ENCODE assay signal across 6 cellular contexts in genomic region chr1:150878931-150879330, GRCh38. TPM values are rescaled to one million over a fixed set of nuclear protein-coding genes. Genes with fewer than 3 reads are reported as not detected.
"Had no signal": no experiment of that assay in that cellular context is flagged by ENCODE, and none has a peak within 500 bp of the region (broad histone marks: within the 10 kb centered on the region; RNA-seq: fewer than 3 reads in every experiment).

No MANE protein-coding gene starts in this region.

RNA-seq across cellular contexts. Expression of gene CTXND2, which starts 8.0 kb away (rescaled TPM):
- total RNA-seq: M059J, PC-3, Peyer's patch, Right ventricle myocardium inferior, SJCRH30, SK-MEL-5 had no signal
